In the genomic region with DNA sequence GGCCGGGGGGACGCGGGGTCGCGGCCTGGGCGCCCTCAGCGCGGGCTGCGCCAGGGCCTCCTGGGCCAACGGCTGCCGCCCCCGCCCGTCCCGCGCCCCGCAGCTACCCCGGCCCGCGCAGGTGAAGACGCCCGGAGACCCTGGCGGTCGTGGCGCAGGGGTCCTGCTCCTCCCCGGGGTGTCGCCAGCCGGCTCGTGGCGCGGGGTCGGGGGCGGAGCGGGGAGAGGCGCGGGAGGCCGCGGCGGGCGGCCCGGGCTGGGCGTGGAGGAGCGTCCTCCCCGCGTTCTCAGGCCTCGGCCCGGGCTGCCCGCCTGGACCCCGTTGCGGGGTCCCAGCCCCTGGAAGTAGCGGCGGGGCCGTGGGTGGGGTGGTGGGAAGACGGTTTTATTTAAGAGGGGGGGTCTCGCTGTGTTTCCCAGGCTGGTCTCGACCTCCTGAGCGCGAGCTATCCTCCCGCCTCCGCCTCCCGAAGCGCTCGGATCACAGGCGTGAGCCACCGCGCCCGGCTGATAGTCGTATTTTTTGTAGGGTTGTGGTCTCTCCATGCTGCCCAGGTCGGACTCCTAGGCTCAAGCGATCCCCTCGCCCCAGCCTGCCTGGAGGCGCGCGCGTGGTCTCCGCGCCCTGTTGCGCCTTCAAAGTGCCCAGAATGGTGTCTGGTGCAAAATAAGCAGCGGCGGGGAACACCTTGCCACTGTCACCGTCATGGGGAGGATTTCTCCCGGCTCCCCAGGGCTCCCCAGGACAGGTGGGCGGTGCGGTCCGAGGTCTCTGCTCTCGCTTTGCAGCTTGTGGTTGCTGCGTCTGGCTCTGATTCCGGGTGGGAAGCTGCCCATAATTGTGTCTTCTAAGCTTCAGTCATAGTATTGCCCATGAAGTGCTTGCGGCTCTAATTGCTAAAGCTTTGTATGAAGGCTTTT, we compare ENCODE assay signal across 7 cellular contexts. TPM values are rescaled to one million over a fixed set of nuclear protein-coding genes. Genes with fewer than 3 reads are reported as not detected.
DNase-seq lines count a peak whose midpoint lies in the region; ATAC-seq, FAIRE-seq and TF ChIP-seq lines count a peak whose summit lies in the region.

No MANE protein-coding gene starts in this region.

- H3K27ac ChIP-seq in right atrium auricular region (peak overlapping the region; percentile 86 to 93), skeletal muscle tissue (ENCODE audit: low read depth, low read length) (peak overlapping the region; percentile 92)

- H3K4me3 ChIP-seq in right atrium auricular region, result peak overlapping the region; percentile 82 to 95
- H3K4me3 ChIP-seq in skeletal muscle tissue (ENCODE audit: low read length in 3 of 3), result peak overlapping the region; percentile 84 to 88 (median 88)

- intact Hi-C loops in activated naive CD4-positive, alpha-beta T cell treated with anti-CD3 and anti-CD28 coated beads for 36 hours (cut with micrococcal nuclease), result loop anchor here (1.0 to 10.0 kb wide), 5 partner anchors 15 to 668 kb away; a partner anchor contains a TSS

- peak; percentile 39 for FAIRE-seq in GM18507 (lab: Jason Lieb, UNC)

- H3K9ac ChIP-seq in skeletal muscle tissue (ENCODE audit: low read depth in 1 of 3, low read length in 3 of 3), result peak overlapping the region; percentile 87 to 94 (median 93)

- H3K4me1 Mint-ChIP-seq in activated naive CD4-positive, alpha-beta T cell treated with anti-CD3 and anti-CD28 coated beads for 36 hours (ENCODE audit: low read depth), result peaks cover 65% of the 10 kb centered on the region

- H3K27me3 ChIP-seq in right atrium auricular region (no peaks in the 10 kb centered on the region), skeletal muscle tissue (ENCODE audit: control insufficient read depth in 3 of 3, insufficient read depth in 3 of 3, low read length in 3 of 3) (no peaks in the 10 kb centered on the region)

- ATAC-seq in HG02840 (IDR thresholded peaks at IDR 0.05; ENCODE audit: low FRiP score, unreplicated experiment), result peak; percentile 9

- H3K4me3 Mint-ChIP-seq in activated naive CD4-positive, alpha-beta T cell treated with anti-CD3 and anti-CD28 coated beads for 36 hours, result peak overlapping the region; percentile 91

- peaks cover 5% of the 10 kb centered on the region for H3K27me3 Mint-ChIP-seq in activated naive CD4-positive, alpha-beta T cell treated with anti-CD3 and anti-CD28 coated beads for 36 hours (ENCODE audit: low read depth)

- no peak for TF ChIP-seq CTCF in right atrium auricular region (IDR thresholded peaks at IDR 0.05)

- peaks cover 12% of the 10 kb centered on the region for H3K36me3 Mint-ChIP-seq in activated naive CD4-positive, alpha-beta T cell treated with anti-CD3 and anti-CD28 coated beads for 36 hours (ENCODE audit: low read depth)

- peak overlapping the region; percentile 81 for H3K27ac Mint-ChIP-seq in activated naive CD4-positive, alpha-beta T cell treated with anti-CD3 and anti-CD28 coated beads for 36 hours

- H3K4me1 ChIP-seq in right atrium auricular region (peaks cover 0 to 68% of the 10 kb centered on the region in 2 donors), skeletal muscle tissue (ENCODE audit: control insufficient read depth in 3 of 3, insufficient read depth in 3 of 3, low read length in 3 of 3) (peaks cover 51 to 61% (median 51%) of the 10 kb centered on the region in 3 donors)

- H3K36me3 ChIP-seq in right atrium auricular region (no peaks in the 10 kb centered on the region), skeletal muscle tissue (ENCODE audit: control insufficient read depth in 3 of 3, insufficient read depth in 3 of 3, low read length in 3 of 3) (no peaks in the 10 kb centered on the region)

- no peaks in the 10 kb centered on the region for H3K9me3 Mint-ChIP-seq in activated naive CD4-positive, alpha-beta T cell treated with anti-CD3 and anti-CD28 coated beads for 36 hours

- H3K9me3 ChIP-seq in right atrium auricular region (no peaks in the 10 kb centered on the region), skeletal muscle tissue (ENCODE audit: control insufficient read depth in 3 of 3, low read length in 3 of 3) (no peaks in the 10 kb centered on the region)

- DNase-seq in GM18507 (ENCODE audit: extremely low spot score, insufficient read length, low read depth) (no peak), NCI-H748 (lab: John Stamatoyannopoulos, UW; ENCODE audit: unreplicated experiment) (peak; percentile 61), right atrium auricular region (ENCODE audit: low spot score) (no peak), NCI-H774 (lab: John Stamatoyannopoulos, UW) (no peak)
- peak; percentile 71 for DNase-seq in activated naive CD4-positive, alpha-beta T cell treated with anti-CD3 and anti-CD28 coated beads for 36 hours

- CTCF ChIA-PET in activated naive CD4-positive, alpha-beta T cell treated with anti-CD3 and anti-CD28 coated beads for 36 hours (lab: Charles Lee), result interaction anchor here (0.8 to 2.0 kb wide), 4 partner anchors 9 to 59 kb away, joined by 3 to 9 read pairs (median 5); a partner anchor contains a TSS

RNA-seq across cellular contexts. Expression of a gene that starts 15.3 kb away (rescaled TPM):
- total RNA-seq in activated naive CD4-positive, alpha-beta T cell treated with anti-CD3 and anti-CD28 coated beads for 36 hours, result 10 to 100 TPM; 67.8 to 74.4 TPM
- total RNA-seq in right atrium auricular region (10 to 100 TPM; 84.4 to 97.5 TPM), skeletal muscle tissue (180 TPM)

RNA-seq across cellular contexts. Expression of a gene that starts 59.3 kb away (rescaled TPM):
- total RNA-seq in activated naive CD4-positive, alpha-beta T cell treated with anti-CD3 and anti-CD28 coated beads for 36 hours, result 10 to 100 TPM; 19.3 to 20.2 TPM
- 10 to 100 TPM; 16.1 to 19.7 TPM for total RNA-seq in right atrium auricular region
- 25.1 TPM for total RNA-seq in skeletal muscle tissue

Comparison
In these comparisons a context has a peak if more than half of its experiments do, and no peak if none do; other contexts are left out.
1. DNase-seq: peak in NCI-H748 (single experiment) and activated naive CD4-positive, alpha-beta T cell treated with anti-CD3 and anti-CD28 coated beads for 36 hours (single experiment); none in GM18507 (single experiment), right atrium auricular region (single experiment) and NCI-H774 (single experiment).